ENCODE assay signal across 11 cellular contexts in the genomic region with DNA sequence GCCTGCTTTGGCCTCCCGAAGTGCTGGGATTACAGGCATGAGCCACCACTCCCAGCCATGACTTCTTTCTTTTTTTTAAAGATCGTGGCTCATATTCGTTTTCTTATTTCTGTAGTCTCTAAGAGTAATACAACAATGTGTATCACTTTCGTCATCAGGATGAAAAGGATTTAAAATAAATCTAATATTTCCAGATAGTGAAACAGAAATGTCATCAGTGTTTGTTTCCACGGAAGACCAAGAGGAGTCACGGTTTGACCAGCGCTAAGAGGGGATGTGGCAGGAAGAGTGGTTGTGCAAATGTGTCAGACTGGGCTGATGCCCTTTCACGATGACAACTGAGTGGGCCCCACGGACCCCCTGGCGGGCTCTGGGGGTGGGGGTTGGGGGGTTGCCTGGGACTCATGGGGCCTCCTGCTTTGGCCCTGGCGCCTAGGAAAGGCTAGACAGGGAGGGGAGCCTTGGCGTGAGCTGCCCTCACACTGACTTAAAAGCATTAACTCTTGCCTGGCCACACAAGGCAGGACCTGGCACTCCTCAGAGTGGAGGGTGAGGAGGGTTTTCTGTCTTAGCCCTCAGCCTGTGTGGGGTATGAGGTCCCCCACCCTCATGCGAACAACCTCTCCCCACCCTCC. TPM values are rescaled to one million over a fixed set of nuclear protein-coding genes. Genes with fewer than 3 reads are reported as not detected.
DNase-seq lines count a peak whose midpoint lies in the region; ATAC-seq, FAIRE-seq and TF ChIP-seq lines count a peak whose summit lies in the region.
"Had no signal": no experiment of that assay in that cellular context is flagged by ENCODE, and none has a peak within 500 bp of the region (broad histone marks: within the 10 kb centered on the region; RNA-seq: fewer than 3 reads in every experiment).

No MANE protein-coding gene starts in this region.

- H3K36me3 ChIP-seq in H7 (replicated peaks; ENCODE audit: control insufficient read depth, insufficient read depth, low read length), result no peaks in the 10 kb centered on the region; the same call in none of the 2 replicates
- H3K36me3 ChIP-seq in adrenal gland (replicated peaks in 1 of 2), result no peaks in the 10 kb centered on the region
- H3K36me3 ChIP-seq in kidney (ENCODE audit: control insufficient read depth in 1 of 2, insufficient read depth in 2 of 2, low read length in 2 of 2), result no peaks in the 10 kb centered on the region
- H3K36me3 ChIP-seq in gastrocnemius medialis, result no peaks in the 10 kb centered on the region

- H3K27me3 ChIP-seq in H7 (ENCODE audit: control insufficient read depth, insufficient read depth, low read length), result no peaks in the 10 kb centered on the region
- H3K27me3 ChIP-seq in adrenal gland, result no peaks in the 10 kb centered on the region
- no peaks in the 10 kb centered on the region for H3K27me3 ChIP-seq in gastrocnemius medialis

- DNase-seq in H7 (peak; percentile 67), adrenal gland (peak in 1 of 7 donors; percentile 30), kidney (no peak), gastrocnemius medialis (no peak), NOMO-1 treated with DMSO at 0.1 percent for 48 hours (lab: John Stamatoyannopoulos, UW; ENCODE audit: unreplicated experiment) (no peak), LoVo (ENCODE audit: low spot score) (no peak), OCI-M2 (lab: John Stamatoyannopoulos, UW; ENCODE audit: unreplicated experiment) (no peak)
- DNase-seq: activated CD4-positive, alpha-beta T cell treated with anti-CD3 and anti-CD28 coated beads, Interleukin-2, amount 10 ng/mL, durations not matched to agents 7 days and 5 days; NCI-H2227 treated with DMSO at 0.1 percent for 48 hours had no signal

- H3K27ac ChIP-seq in adrenal gland, result peak overlapping the region in 4 of 5 donors; percentile 15 to 82 (median 56)
- H3K27ac ChIP-seq in kidney (ENCODE audit: low read depth in 2 of 2, low read length in 2 of 2), result peak overlapping the region; percentile 77 to 87
- peak overlapping the region; percentile 85 to 94 (median 92) for H3K27ac ChIP-seq in gastrocnemius medialis

- TF ChIP-seq POLR2A in adrenal gland (IDR thresholded peaks at IDR 0.05) (no peak), gastrocnemius medialis (IDR thresholded peaks at IDR 0.05) (no peak)

- H3K4me1 ChIP-seq in adrenal gland (replicated peaks in 1 of 2) (peaks cover 23 to 76% of the 10 kb centered on the region in 2 donors), kidney (ENCODE audit: control insufficient read depth in 1 of 2, insufficient read depth in 1 of 2, low read depth in 1 of 2, low read length in 2 of 2) (peaks cover 60 to 64% of the 10 kb centered on the region in 2 donors), gastrocnemius medialis (peaks cover 88 to 90% of the 10 kb centered on the region in 2 donors)

- intact Hi-C loops in adrenal gland (cut with DNase I) (no loop called here), kidney (cut with DNase I) (no loop called here), gastrocnemius medialis (cut with DNase I; ENCODE audit: low total_unique reads) (loop anchor here (5.0 to 10.0 kb wide), 2 partner anchors 219 to 1046 kb away; a partner anchor contains a TSS)

- H3K4me3 ChIP-seq in H7 (ENCODE audit: insufficient read depth, low read depth, low read length), result no peak overlapping the region
- no peak overlapping the region for H3K4me3 ChIP-seq in adrenal gland
- H3K4me3 ChIP-seq in kidney (ENCODE audit: low read length in 2 of 2), result no peak overlapping the region
- no peak overlapping the region for H3K4me3 ChIP-seq in gastrocnemius medialis

- FAIRE-seq in kidney (lab: Jason Lieb, UNC), result no peak
- FAIRE-seq: small intestine had no signal

- in situ Hi-C loops in gastrocnemius medialis (cut with MboI; ENCODE audit: low sequenced_read_pairs in 4 of 4), result no loop called here

- 36 to 45% (median 42%) methylated on average over 12 to 13 of the region's 13 CpGs for WGBS in adrenal gland, 4 donors

- TF ChIP-seq CTCF in adrenal gland (IDR thresholded peaks at IDR 0.05) (no peak), kidney (IDR thresholded peaks at IDR 0.05; ENCODE audit: borderline replicate concordance, extremely low read depth, insufficient read depth) (no peak), gastrocnemius medialis (IDR thresholded peaks at IDR 0.05 in 4 of 5, conservative IDR thresholded peaks at IDR 0.05 in 1 of 5) (no peak)

- H3K9me3 ChIP-seq in adrenal gland (replicated peaks in 1 of 3), result no peaks in the 10 kb centered on the region
- no peaks in the 10 kb centered on the region for H3K9me3 ChIP-seq in kidney (ENCODE audit: control insufficient read depth in 1 of 2, low read length in 2 of 2)
- H3K9me3 ChIP-seq in gastrocnemius medialis, result no peaks in the 10 kb centered on the region

- no peak overlapping the region for H3K9ac ChIP-seq in kidney (ENCODE audit: low read length in 2 of 2)

- ATAC-seq in gastrocnemius medialis (no peak), GM21619 (IDR thresholded peaks at IDR 0.05; ENCODE audit: unreplicated experiment) (no peak)

RNA-seq across cellular contexts. Expression of a gene that starts 8.4 kb away (rescaled TPM):
- total RNA-seq in H7 (2014; rRNA removed; shearing (Covaris generic)), result 94.4 and 120 TPM in 2 replicates
- total RNA-seq in adrenal gland (10 to 100 TPM; 13.7 to 44.5 (median 28.7) TPM), kidney (55.2 TPM), gastrocnemius medialis (10 to 100 TPM; 15.6 to 31.1 (median 16.3) TPM)
- polyA plus RNA-seq in adrenal gland (10 to 100 TPM; 10.1 to 23.6 (median 10.3) TPM), kidney (ENCODE audit: insufficient read depth, low read depth, low replicate concordance) (23.9 TPM)
